ENCODE assay signal across 8 cellular contexts in the genomic region with DNA sequence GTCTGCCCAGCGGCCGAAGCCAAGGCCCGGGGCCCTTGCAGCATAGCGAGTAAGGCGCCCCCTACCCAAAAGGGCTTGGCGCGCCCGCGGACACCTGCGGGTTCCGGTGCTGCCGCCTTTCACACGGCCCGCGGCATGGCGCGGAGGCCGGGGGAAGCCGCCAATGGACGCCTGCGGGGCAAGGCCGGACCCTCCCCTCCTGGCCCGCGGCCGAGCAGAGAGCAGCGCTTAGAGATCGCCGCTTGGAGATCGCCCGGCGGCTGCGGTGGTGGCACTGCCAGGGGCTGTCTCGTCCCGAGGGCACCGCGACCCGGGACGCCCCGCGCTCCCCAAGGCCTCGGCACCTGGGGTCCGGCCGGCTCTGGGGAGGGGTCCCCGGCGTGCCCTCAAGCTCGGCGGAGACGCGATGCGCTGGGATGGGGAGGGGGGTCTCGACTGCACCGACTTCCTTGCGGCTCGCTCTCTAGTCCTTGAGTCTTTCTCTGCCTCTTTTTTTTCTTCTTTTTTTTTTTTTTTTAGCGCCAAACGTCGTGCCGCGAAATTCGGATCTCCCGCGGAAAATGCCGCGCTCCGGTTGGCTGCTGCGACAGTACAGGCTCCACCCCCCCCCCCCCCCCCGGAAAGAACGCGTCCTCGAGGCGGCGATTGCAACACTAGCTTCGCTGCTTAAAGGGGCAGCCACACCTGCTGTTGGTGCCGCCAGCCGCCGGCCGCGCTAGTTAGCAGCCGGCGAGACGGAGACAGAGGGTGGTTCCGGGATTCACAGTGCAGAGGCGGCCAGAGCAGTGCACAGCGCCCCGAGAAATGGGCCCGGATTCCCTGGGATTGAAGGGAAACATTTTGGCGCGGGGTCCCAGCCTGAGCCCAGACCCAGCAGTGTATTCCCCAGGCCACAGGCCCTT. TPM values are rescaled to one million over a fixed set of nuclear protein-coding genes. Genes with fewer than 3 reads are reported as not detected.
DNase-seq lines count a peak whose midpoint lies in the region; ATAC-seq and TF ChIP-seq lines count a peak whose summit lies in the region.

Gene E2F2, minus strand, starts transcription at position 484 of the 902 bp plus-strand sequence. Its CDS starts 440 bp downstream, at position 44.

- H3K27ac ChIP-seq in mammary epithelial cell (ENCODE audit: insufficient read depth, low read depth, low read length), result peak within 1 kb of the TSS; percentile 12

- H2AFZ ChIP-seq in mammary epithelial cell (ENCODE audit: low read depth, low read length), result peak within 1 kb of the TSS; percentile 85

- H3K36me3 ChIP-seq in mammary epithelial cell (ENCODE audit: insufficient read depth, low read length), result no peaks in the 10 kb centered on the region

- peak; percentile 63 for DNase-seq in GM12864 (ENCODE audit: low read depth)
- peak; percentile 90 for DNase-seq in NCI-H2196 treated with DMSO at 0.1 percent for 48 hours (lab: John Stamatoyannopoulos, UW; ENCODE audit: unreplicated experiment)
- peak; percentile 84 for DNase-seq in mammary epithelial cell
- DNase-seq in inferior parietal cortex (ENCODE audit: extremely low spot score), result peak; percentile 73
- peak; percentile 56 to 69 for DNase-seq in stimulated activated CD4-positive, alpha-beta T cell treated with anti-CD3 and anti-CD28 coated beads, Interleukin-12 subunit alpha, Interleukin-12 subunit beta, amount 100 ng/mL, for 24 hours (ENCODE audit: low read depth in 2 of 2)

- ATAC-seq in HG02970 (IDR thresholded peaks at IDR 0.05; ENCODE audit: low FRiP score, unreplicated experiment) (peak; percentile 44), HG02840 (IDR thresholded peaks at IDR 0.05; ENCODE audit: low FRiP score, unreplicated experiment) (no peak)

- TF ChIP-seq CTCF in GM12864 (IDR thresholded peaks at IDR 0.05; ENCODE audit: low read depth, low read length, missing control alignments) (peak; percentile 25), WI38 (IDR thresholded peaks at IDR 0.05; ENCODE audit: low read depth, low read length) (no peak), mammary epithelial cell (conservative IDR thresholded peaks at IDR 0.05 in 1 of 2, IDR thresholded peaks at IDR 0.05 in 1 of 2; ENCODE audit: extremely low read depth in 1 of 2, insufficient read depth in 1 of 2, low read depth in 1 of 2, low read length in 2 of 2) (peak in 1 of 2 donors; percentile 31)

- H3K4me3 ChIP-seq in GM12864 (ENCODE audit: low read depth, low read length) (peak within 1 kb of the TSS; percentile 83), WI38 (ENCODE audit: low read depth, low read length) (peak within 1 kb of the TSS; percentile 65), mammary epithelial cell (replicated peaks in 1 of 3; ENCODE audit: insufficient read depth in 1 of 3, low read depth in 2 of 3, low read length in 3 of 3) (peak within 1 kb of the TSS; percentile 46 to 65 (median 58))

- no peaks in the 10 kb centered on the region for H4K20me1 ChIP-seq in mammary epithelial cell (ENCODE audit: insufficient read depth, low read length)

- H3K79me2 ChIP-seq in mammary epithelial cell (ENCODE audit: insufficient read depth, low read length), result no peaks in the 10 kb centered on the region

- H3K9me3 ChIP-seq in mammary epithelial cell (replicated peaks; ENCODE audit: insufficient read depth, low read length), result no peaks in the 10 kb centered on the region

- H3K4me1 ChIP-seq in mammary epithelial cell (ENCODE audit: insufficient read depth, low read length), result peaks cover 34% of the 10 kb centered on the region

- H3K9ac ChIP-seq in mammary epithelial cell (ENCODE audit: insufficient read depth, low read length), result peak within 1 kb of the TSS; percentile 37

- intact Hi-C loops in mammary epithelial cell (cut with micrococcal nuclease), result no loop called here

- CTCF ChIA-PET in mammary epithelial cell (lab: Charles Lee; ENCODE audit: low non-redundant PET), result interaction anchor here (0.6 to 0.9 kb wide), 2 partner anchors 9 to 13 kb away, joined by 4 to 7 read pairs; no protein-coding TSS in a partner anchor

- in situ Hi-C loops in mammary epithelial cell (cut with MboI; ENCODE audit: low sequenced_read_pairs in 2 of 2), result loop anchor here in 1 of 2 donors (5.0 to 25.0 kb wide), 3 partner anchors 34 to 554 kb away; no protein-coding TSS in a partner anchor

- H3K4me2 ChIP-seq in mammary epithelial cell (ENCODE audit: insufficient read depth, low read depth, low read length), result peak within 1 kb of the TSS; percentile 99

- dilution Hi-C loops in mammary epithelial cell (cut with HindIII; ENCODE audit: low sequenced_read_pairs), result no loop called here

- 9% methylated on average over 9 of the region's 88 CpGs for WGBS in mammary epithelial cell (ENCODE audit: low coverage, missing lambda C conversion rate)

- no TSS peak for BruUV-seq in mammary epithelial cell (replicated peaks; lab: Mats Ljungman, UMichigan)

- no peaks in the 10 kb centered on the region for H3K27me3 ChIP-seq in mammary epithelial cell (ENCODE audit: insufficient read depth, low read length)

RNA-seq across cellular contexts. Expression of gene E2F2, which starts in this region (rescaled TPM):
- 1 to 10 TPM in 1 of 2 donors, under 1 TPM in 1; 0.17 to 2.2 TPM for total RNA-seq in mammary epithelial cell
- polyA plus RNA-seq in mammary epithelial cell, result 0.44 TPM
- polyA minus RNA-seq in mammary epithelial cell, result 3.1 TPM
